Comparison of ENCODE assay signal across 8 cellular contexts in genomic region chr18:31810336-31811130, GRCh38. TPM values are rescaled to one million over a fixed set of nuclear protein-coding genes. Genes with fewer than 3 reads are reported as not detected.
"Had no signal": no experiment of that assay in that cellular context is flagged by ENCODE, and none has a peak within 500 bp of the region (broad histone marks: within the 10 kb centered on the region; RNA-seq: fewer than 3 reads in every experiment).

No MANE protein-coding gene starts in this region.

RNA-seq across cellular contexts. Expression of gene SLC25A52, which starts 49.9 kb away (rescaled TPM):
- total RNA-seq: activated CD4-positive, alpha-beta T cell treated with anti-CD3 and anti-CD28 coated beads for 36 hours; activated CD8-positive, alpha-beta memory T cell treated with anti-CD3 and anti-CD28 coated beads for 36 hours; activated naive CD4-positive, alpha-beta T cell treated with anti-CD3 and anti-CD28 coated beads for 36 hours; activated T-helper 17 cell treated with anti-CD3 and anti-CD28 coated beads, Interleukin-2, amount 50 U/mL, for 72 hours; astrocyte; OCI-LY7; RPMI7951; T-helper 17 cell had no signal
